21 cellular contexts compared by ENCODE assay signal in the genomic region with DNA sequence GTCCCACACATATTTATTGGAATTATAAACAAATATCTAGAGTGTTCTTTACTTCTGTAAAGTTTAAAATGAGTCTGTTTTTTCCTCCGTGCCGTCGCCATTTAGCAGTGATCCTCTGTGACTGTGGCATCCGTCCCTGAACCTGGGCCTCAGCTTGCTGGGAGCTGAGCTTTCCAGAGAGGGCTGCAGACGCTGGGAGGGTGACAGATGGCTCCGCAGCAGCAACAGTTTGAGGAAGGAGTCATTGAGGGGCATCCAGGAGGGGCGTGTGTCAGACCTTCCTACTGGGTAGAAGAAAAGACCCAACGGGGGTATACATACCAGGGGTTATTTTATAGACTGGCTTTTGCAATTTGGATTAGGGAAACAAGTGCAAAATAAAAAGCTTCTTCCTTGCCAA. TPM values are rescaled to one million over a fixed set of nuclear protein-coding genes. Genes with fewer than 3 reads are reported as not detected.
DNase-seq lines count a peak whose midpoint lies in the region; ATAC-seq, FAIRE-seq and TF ChIP-seq lines count a peak whose summit lies in the region.
"Had no signal": no experiment of that assay in that cellular context is flagged by ENCODE, and none has a peak within 500 bp of the region (broad histone marks: within the 10 kb centered on the region; RNA-seq: fewer than 3 reads in every experiment).

No MANE protein-coding gene starts in this region.

- no peak overlapping the region for H2BK15ac ChIP-seq in H1 (ENCODE audit: low read length)

- no peak overlapping the region for H3K4me3 ChIP-seq in H1 (ENCODE audit: extremely low read depth in 1 of 4, insufficient read depth in 2 of 4, low read depth in 3 of 4, low read length in 4 of 4)
- H3K4me3 ChIP-seq: BLaER1, K562, MG63, Peyer's patch had no signal

- H3K4me2 ChIP-seq in H1 (ENCODE audit: insufficient read depth in 1 of 2, low read depth in 2 of 2, low read length in 2 of 2): no peak overlapping the region
- H3K4me2 ChIP-seq: BLaER1 had no signal

- no peaks in the 10 kb centered on the region for H3K9me3 ChIP-seq in H1 (ENCODE audit: insufficient read depth in 2 of 2, low read depth in 1 of 2, low read length in 1 of 2)
- H3K9me3 ChIP-seq: BLaER1, Caco-2, MG63, Peyer's patch had no signal

- TF ChIP-seq EP300 in H1 (IDR thresholded peaks at IDR 0.05; ENCODE audit: borderline replicate concordance in 1 of 2, low read depth in 2 of 2, low read length in 2 of 2): no peak

- no peak overlapping the region for H4K91ac ChIP-seq in H1 (replicated peaks; ENCODE audit: insufficient read length, low read length)

- H3K79me2 ChIP-seq in H1 (ENCODE audit: control insufficient read depth in 1 of 2, insufficient read depth in 2 of 2, low read length in 2 of 2): no peaks in the 10 kb centered on the region

- no peak for TF ChIP-seq POLR2A in H1 (IDR thresholded peaks at IDR 0.05; ENCODE audit: control extremely low read depth in 1 of 2, low read depth in 2 of 2, low read length in 2 of 2)

- H4K5ac ChIP-seq in H1 (ENCODE audit: insufficient read length, low read depth, low read length): no peak overlapping the region

- H3K27me3 ChIP-seq in H1 (replicated peaks in 1 of 4; ENCODE audit: control insufficient read depth in 3 of 4, extremely low read depth in 1 of 4, insufficient read depth in 3 of 4, low read length in 3 of 4): no peaks in the 10 kb centered on the region
- H3K27me3 ChIP-seq: BLaER1, Peyer's patch had no signal

- no peak for FAIRE-seq in H1 (lab: Jason Lieb, UNC)
- FAIRE-seq: G401.6 had no signal

- no peaks in the 10 kb centered on the region for H3K36me3 ChIP-seq in H1 (ENCODE audit: control insufficient read depth in 2 of 4, insufficient read depth in 4 of 4, low read length in 3 of 4)
- H3K36me3 ChIP-seq: BLaER1, MG63, Peyer's patch had no signal

- POLR2A ChIA-PET in H1 (lab: Charles Lee; ENCODE audit: partially characterized antibody): interaction anchor here (1.7 kb wide), 1 partner anchor 71 kb away, joined by 12 read pairs; no protein-coding TSS in a partner anchor

- H2AK5ac ChIP-seq in H1 (ENCODE audit: low read depth, low read length): no peak overlapping the region

- H3K27ac ChIP-seq in H1 (ENCODE audit: low read depth, low read length): no peak overlapping the region
- H3K27ac ChIP-seq: BLaER1, HL-60, Peyer's patch had no signal

- WGBS in H1 (ENCODE audit: extremely low coverage in 1 of 2, insufficient coverage in 1 of 2, insufficient read length in 1 of 2, insufficient replicate concordance in 2 of 2, low coverage in 1 of 2, low lambda C conversion rate in 2 of 2, missing lambda C conversion rate in 1 of 2), 2 experiments: 90% methylated on average over 8 of the region's 8 CpGs; no CpG with 5 or more reads in 1 of the 2 experiments

- no peak overlapping the region for H3K14ac ChIP-seq in H1 (ENCODE audit: insufficient read length)

- H4K8ac ChIP-seq in H1 (ENCODE audit: extremely low read depth, insufficient read depth, low read length): no peak overlapping the region

- no peak overlapping the region for H3K4ac ChIP-seq in H1 (replicated peaks; ENCODE audit: insufficient read length, low read depth, low read length)

- H4K20me1 ChIP-seq in H1 (replicated peaks in 1 of 2; ENCODE audit: control insufficient read depth in 1 of 2, insufficient read depth in 2 of 2, low read length in 2 of 2): no peaks in the 10 kb centered on the region
- H4K20me1 ChIP-seq: BLaER1 had no signal

- CTCF ChIA-PET in H1 (lab: Charles Lee; ENCODE audit: partially characterized antibody): interaction anchor here (0.6 to 14.9 kb wide), 39 partner anchors 9 to 495 kb away, joined by 3 to 627 read pairs (median 5); partner anchors contain the start of gene MUCL1

- no peak overlapping the region for H2BK120ac ChIP-seq in H1 (replicated peaks; ENCODE audit: low read depth, low read length)

- H3K9ac ChIP-seq in H1 (replicated peaks in 1 of 4; ENCODE audit: extremely low read depth in 1 of 4, low read depth in 3 of 4, low read length in 3 of 4): no peak overlapping the region
- H3K9ac ChIP-seq: BLaER1 had no signal

- no peaks in the 10 kb centered on the region for H3K79me1 ChIP-seq in H1 (ENCODE audit: low read depth, low read length)

- H2BK5ac ChIP-seq in H1 (ENCODE audit: low read depth, low read length): no peak overlapping the region

- no peak overlapping the region for H3K23ac ChIP-seq in H1 (ENCODE audit: insufficient read length)

- no peaks in the 10 kb centered on the region for H3K23me2 ChIP-seq in H1 (ENCODE audit: low read depth, low read length)

- no peak overlapping the region for H3K18ac ChIP-seq in H1 (ENCODE audit: extremely low read depth, low read length)

- DNase-seq in NCI-H1694 (lab: John Stamatoyannopoulos, UW): peak; percentile 75
- peak; percentile 79 to 91 for DNase-seq in NCI-H524 (lab: John Stamatoyannopoulos, UW)
- no peak for DNase-seq in H1 (ENCODE audit: low read depth in 1 of 2, low spot score in 2 of 2)
- DNase-seq in central memory CD4-positive, alpha-beta T cell: no peak
- DNase-seq in COR-L47 (lab: John Stamatoyannopoulos, UW): no peak
- no peak for DNase-seq in ecto neural progenitor cell (ENCODE audit: low spot score)
- DNase-seq: Peyer's patch had no signal

- no peak overlapping the region for H3K56ac ChIP-seq in H1 (replicated peaks; ENCODE audit: insufficient read length, low read depth, low read length)

- H2BK12ac ChIP-seq in H1 (ENCODE audit: low read depth, low read length): no peak overlapping the region

- no peak for TF ChIP-seq CTCF in H1 (IDR thresholded peaks at IDR 0.05; ENCODE audit: control extremely low read depth in 1 of 3, insufficient read depth in 1 of 3, low read depth in 1 of 3, low read length in 3 of 3)

- TF ChIP-seq RAD21 in H1 (IDR thresholded peaks at IDR 0.05 in 1 of 2, conservative IDR thresholded peaks at IDR 0.05 in 1 of 2; ENCODE audit: low read depth in 2 of 2, low read length in 2 of 2): no peak

- no peak overlapping the region; the same call in 1 of the 2 replicates for H2AFZ ChIP-seq in H1 (ENCODE audit: low read length)

- no peak overlapping the region for H2BK20ac ChIP-seq in H1 (ENCODE audit: low read length)

- peaks cover 0 to 2% (median under 1%) of the 10 kb centered on the region in 4 experiments; a peak in 2 of 7 replicates for H3K4me1 ChIP-seq in H1 (replicated peaks in 1 of 4; ENCODE audit: control insufficient read depth in 3 of 4, insufficient read depth in 4 of 4, low read length in 3 of 4)
- H3K4me1 ChIP-seq: Caco-2, Peyer's patch had no signal

- ATAC-seq in HG03378 (IDR thresholded peaks at IDR 0.05; ENCODE audit: unreplicated experiment): no peak

TF ChIP-seq in H1, 55 proteins besides CTCF, POLR2A, EP300 and RAD21:
- no peak for TF ChIP-seq EZH2 (IDR thresholded peaks at IDR 0.05; ENCODE audit: low read depth, low read length, severe bottlenecking)
- TF ChIP-seq TAF1 (IDR thresholded peaks at IDR 0.05; ENCODE audit: low read depth, low read length): 0 out of 2 replicates have a peak, but pooled peaks have one; percentile 0

RNA-seq across cellular contexts. Expression of gene NEUROD4, which starts 47.9 kb away (rescaled TPM):
- total RNA-seq in H1 (2021; fragmentation: NEBNext Ultra II Directional; extraction: Animal tissue kit (Norgen Biotek cat#: 25700)): not detected in 2 replicates
- not detected in 2 replicates for polyA plus RNA-seq in H1 (2011; rRNA removed)
- not detected for polyA plus RNA-seq in H1 (2011; cell fraction: cytosol; rRNA removed)
- not detected for polyA plus RNA-seq in H1 (2011; cell fraction: nucleus; rRNA removed)
- polyA plus RNA-seq in H1 (2012, experiment 1 of 2): not detected in 4 replicates
- not detected for polyA plus RNA-seq in H1 (2012, experiment 2 of 2)
- not detected for polyA plus RNA-seq in H1 (2013, experiment 1 of 2)
- not detected for polyA plus RNA-seq in H1 (2013, experiment 2 of 2)
- not detected in 2 replicates for polyA minus RNA-seq in H1 (2011; rRNA and poly(A)+ RNA removed)
- not detected for polyA minus RNA-seq in H1 (2011; cell fraction: cytosol; rRNA and poly(A)+ RNA removed)
- polyA minus RNA-seq in H1 (2011; cell fraction: nucleus; rRNA and poly(A)+ RNA removed): not detected
- total RNA-seq: Caco-2; CD4-positive, alpha-beta T cell; Daoy; H7; HepG2; HT-29; K562; LHCN-M2; OCI-LY7; Peyer's patch had no signal
- polyA plus RNA-seq: HepG2, K562 had no signal

RNA-seq across cellular contexts. Expression of gene OR9K2, which starts 58.5 kb away (rescaled TPM):
- total RNA-seq in H1 (2021; fragmentation: NEBNext Ultra II Directional; extraction: Animal tissue kit (Norgen Biotek cat#: 25700)): not detected in 2 replicates
- not detected in 2 replicates for polyA plus RNA-seq in H1 (2011; rRNA removed)
- polyA plus RNA-seq in H1 (2011; cell fraction: cytosol; rRNA removed): not detected
- polyA plus RNA-seq in H1 (2011; cell fraction: nucleus; rRNA removed): not detected
- polyA plus RNA-seq in H1 (2012, experiment 1 of 2): not detected in 4 replicates
- polyA plus RNA-seq in H1 (2012, experiment 2 of 2): not detected
- polyA plus RNA-seq in H1 (2013, experiment 1 of 2): not detected
- not detected for polyA plus RNA-seq in H1 (2013, experiment 2 of 2)
- 0.22 TPM in 1 of 2 replicates, not detected in the other for polyA minus RNA-seq in H1 (2011; rRNA and poly(A)+ RNA removed)
- polyA minus RNA-seq in H1 (2011; cell fraction: cytosol; rRNA and poly(A)+ RNA removed): not detected
- polyA minus RNA-seq in H1 (2011; cell fraction: nucleus; rRNA and poly(A)+ RNA removed): not detected
- total RNA-seq: Caco-2; CD4-positive, alpha-beta T cell; Daoy; H7; HepG2; HT-29; K562; LHCN-M2; OCI-LY7; Peyer's patch had no signal
- polyA plus RNA-seq: HepG2, K562 had no signal

Comparison
In these comparisons a context has a peak if more than half of its experiments do, and no peak if none do; other contexts are left out.
1. DNase-seq: peak in NCI-H1694 (single experiment) and NCI-H524 (2 of 2); none in H1 (0 of 2), central memory CD4-positive, alpha-beta T cell (single experiment), COR-L47 (single experiment) and ecto neural progenitor cell (single experiment).